In genomic region chr5:37831821-37832524, GRCh38 we compare ENCODE assay signal across 1 cellular context.
TF ChIP-seq lines count a peak whose summit lies in the region.

No MANE protein-coding gene starts in this region.

TF ChIP-seq in HepG2, 621 proteins besides CTCF, POLR2A, EP300 and RAD21 (continued from another document):
- no peak for TF ChIP-seq ZNF30 (CRISPR knock-in tag; IDR thresholded peaks at IDR 0.05)
- TF ChIP-seq SMC3 (IDR thresholded peaks at IDR 0.05; ENCODE audit: low read length), result no peak
- no peak for TF ChIP-seq SMARCC2 (IDR thresholded peaks at IDR 0.05)
- TF ChIP-seq GPBP1L1 (CRISPR knock-in tag; IDR thresholded peaks at IDR 0.05), result no peak
- TF ChIP-seq CENPX (CRISPR knock-in tag; IDR thresholded peaks at IDR 0.05), result no peak
- TF ChIP-seq ZBTB43 (CRISPR knock-in tag; conservative IDR thresholded peaks at IDR 0.05), result no peak
- no peak for TF ChIP-seq ZNF17 (CRISPR knock-in tag; IDR thresholded peaks at IDR 0.05)
- TF ChIP-seq SMAD9 (CRISPR knock-in tag; IDR thresholded peaks at IDR 0.05), result no peak
- no peak for TF ChIP-seq HOXA3 (CRISPR knock-in tag; IDR thresholded peaks at IDR 0.05)
- TF ChIP-seq HNRNPL (IDR thresholded peaks at IDR 0.05; ENCODE audit: low read depth, low read length), result no peak
- TF ChIP-seq ZNF660 (CRISPR knock-in tag; IDR thresholded peaks at IDR 0.05; ENCODE audit: borderline replicate concordance, low read depth), result no peak
- no peak for TF ChIP-seq SRSF1 (optimal IDR thresholded peaks at IDR 0.05; ENCODE audit: low read depth, low read length)
- no peak for TF ChIP-seq PBX2 (CRISPR knock-in tag; IDR thresholded peaks at IDR 0.05)
- TF ChIP-seq ZNF574 (CRISPR knock-in tag; IDR thresholded peaks at IDR 0.05), result no peak
- TF ChIP-seq ZSCAN25 (CRISPR knock-in tag; IDR thresholded peaks at IDR 0.05), result no peak
- TF ChIP-seq ZNF687 (CRISPR knock-in tag; IDR thresholded peaks at IDR 0.05), result no peak
- TF ChIP-seq ARID3A (IDR thresholded peaks at IDR 0.05; ENCODE audit: low read depth, low read length), result 0 out of 2 replicates have a peak, but pooled peaks have one; percentile 9
- no peak for TF ChIP-seq NFYB (CRISPR knock-in tag; IDR thresholded peaks at IDR 0.05)
- TF ChIP-seq ZMYM3 (CRISPR knock-in tag; IDR thresholded peaks at IDR 0.05), result 0 out of 2 replicates have a peak, but pooled peaks have one; percentile 18
- no peak for TF ChIP-seq PHB2 (IDR thresholded peaks at IDR 0.05; ENCODE audit: partially characterized antibody)
- no peak for TF ChIP-seq ATF2 (CRISPR knock-in tag; IDR thresholded peaks at IDR 0.05)
- TF ChIP-seq ZBTB7A (CRISPR knock-in tag; IDR thresholded peaks at IDR 0.05), result no peak
- TF ChIP-seq ISX (CRISPR knock-in tag; conservative IDR thresholded peaks at IDR 0.05), result no peak
- no peak for TF ChIP-seq SP4 (CRISPR knock-in tag; IDR thresholded peaks at IDR 0.05)
- no peak for TF ChIP-seq ZBTB25 (CRISPR knock-in tag; IDR thresholded peaks at IDR 0.05)
- TF ChIP-seq JUN (CRISPR knock-in tag; IDR thresholded peaks at IDR 0.05), result no peak
- no peak for TF ChIP-seq ZKSCAN8 (CRISPR knock-in tag; IDR thresholded peaks at IDR 0.05; ENCODE audit: borderline replicate concordance)
- TF ChIP-seq ZFP36L2 (CRISPR knock-in tag; IDR thresholded peaks at IDR 0.05), result no peak
- TF ChIP-seq RELA (CRISPR knock-in tag; IDR thresholded peaks at IDR 0.05), result no peak
- no peak for TF ChIP-seq CHCHD3 (CRISPR knock-in tag; IDR thresholded peaks at IDR 0.05)
- no peak for TF ChIP-seq BRCA1 (CRISPR knock-in tag; IDR thresholded peaks at IDR 0.05)
- peak; percentile 27; the same call in 1 of the 2 replicates for TF ChIP-seq HNF4G (IDR thresholded peaks at IDR 0.05; ENCODE audit: borderline replicate concordance, low read depth, low read length)
- TF ChIP-seq HNF4G (CRISPR knock-in tag; IDR thresholded peaks at IDR 0.05; ENCODE audit: borderline replicate concordance, low read depth), result no peak
- TF ChIP-seq SPEN (CRISPR knock-in tag; IDR thresholded peaks at IDR 0.05; ENCODE audit: low read depth), result no peak
- no peak for TF ChIP-seq DPF2 (CRISPR knock-in tag; IDR thresholded peaks at IDR 0.05; ENCODE audit: borderline replicate concordance, low read depth)
- no peak for TF ChIP-seq ZNF3 (CRISPR knock-in tag; IDR thresholded peaks at IDR 0.05)
- no peak for TF ChIP-seq FOXA1 (IDR thresholded peaks at IDR 0.05)
- TF ChIP-seq FOXA1 (CRISPR knock-in tag; IDR thresholded peaks at IDR 0.05), result peak; percentile 65; the same call in 1 of the 2 replicates
- no peak for TF ChIP-seq SSRP1 (CRISPR knock-in tag; IDR thresholded peaks at IDR 0.05)
